11 cellular contexts compared by ENCODE assay signal in the genomic region with DNA sequence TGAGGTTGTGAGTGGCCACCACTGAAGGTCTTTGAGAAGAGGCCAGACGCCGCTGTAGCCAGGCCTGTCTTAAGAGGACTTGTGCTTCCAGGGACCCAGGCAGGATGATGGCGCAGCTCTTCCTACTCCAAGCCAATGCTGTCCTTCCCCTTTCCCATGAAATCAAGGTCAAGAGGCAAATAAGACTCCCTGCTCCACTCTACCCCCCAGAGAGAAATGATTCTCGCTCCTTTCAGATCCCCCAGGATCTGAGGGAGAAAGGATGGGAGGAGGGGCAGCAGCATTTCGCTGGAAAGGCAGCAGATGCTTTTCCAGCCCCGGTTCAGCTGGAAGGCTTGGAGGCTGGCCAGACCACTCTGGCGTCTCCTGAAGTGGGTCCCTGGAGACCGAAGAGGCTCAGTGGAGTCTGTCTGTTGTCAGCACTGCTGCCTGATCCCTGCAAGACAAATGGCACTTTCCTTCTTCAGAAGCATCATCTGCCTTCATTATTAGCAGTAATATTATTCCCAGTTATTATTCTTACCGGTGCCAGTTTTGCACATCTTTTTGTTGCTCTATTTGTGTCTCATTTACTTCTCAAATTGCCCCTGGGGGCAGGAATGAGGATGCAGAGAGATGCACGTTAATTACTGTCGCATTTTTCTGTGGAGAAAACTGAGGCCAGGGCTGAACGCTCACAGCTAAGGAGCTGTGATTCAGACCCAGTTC. TPM values are rescaled to one million over a fixed set of nuclear protein-coding genes. Genes with fewer than 3 reads are reported as not detected.
DNase-seq lines count a peak whose midpoint lies in the region; TF ChIP-seq lines count a peak whose summit lies in the region.
"Had no signal": no experiment of that assay in that cellular context is flagged by ENCODE, and none has a peak within 500 bp of the region (broad histone marks: within the 10 kb centered on the region; RNA-seq: fewer than 3 reads in every experiment).

No MANE protein-coding gene starts in this region.

- no peak overlapping the region for H3K4me3 Mint-ChIP-seq in activated CD4-positive, alpha-beta memory T cell treated with anti-CD3 and anti-CD28 coated beads for 36 hours
- H3K4me3 Mint-ChIP-seq: B cell; naive thymus-derived CD4-positive, alpha-beta T cell had no signal

- no peaks in the 10 kb centered on the region for H3K36me3 ChIP-seq in A673 (ENCODE audit: insufficient read depth, low read length, poor library complexity, severe bottlenecking)
- peaks cover 26% of the 10 kb centered on the region for H3K36me3 ChIP-seq in WERI-Rb-1

- BruUV-seq in A673 (replicated peaks; lab: Mats Ljungman, UMichigan), result no TSS peak

- H3K4me3 ChIP-seq in A673 (ENCODE audit: low read depth, low read length, poor library complexity, severe bottlenecking), result no peak overlapping the region
- H3K4me3 ChIP-seq in WERI-Rb-1 (ENCODE audit: low read depth, low read length), result no peak overlapping the region
- H3K4me3 ChIP-seq: upper lobe of right lung had no signal

- H3K27me3 ChIP-seq in A673 (replicated peaks; ENCODE audit: insufficient read depth, low read depth, low read length, poor library complexity), result no peaks in the 10 kb centered on the region
- H3K27me3 ChIP-seq in WERI-Rb-1 (ENCODE audit: insufficient read depth, low read depth, severe bottlenecking), result no peaks in the 10 kb centered on the region
- H3K27me3 ChIP-seq: upper lobe of right lung had no signal

- CTCF ChIA-PET in A673 (lab: Charles Lee), result interaction anchor here (1.3 kb wide), 1 partner anchor 8 kb away, joined by 3 read pairs; no protein-coding TSS in a partner anchor
- CTCF ChIA-PET in activated CD4-positive, alpha-beta memory T cell treated with anti-CD3 and anti-CD28 coated beads for 36 hours (lab: Charles Lee), result no interaction called here

- H3K4me1 ChIP-seq in A673 (ENCODE audit: insufficient read depth, low read length, poor library complexity, severe bottlenecking), result peaks cover 18% of the 10 kb centered on the region
- H3K4me1 ChIP-seq: upper lobe of right lung had no signal

- H3K27me3 Mint-ChIP-seq in activated CD4-positive, alpha-beta memory T cell treated with anti-CD3 and anti-CD28 coated beads for 36 hours, result no peaks in the 10 kb centered on the region
- H3K27me3 Mint-ChIP-seq: naive thymus-derived CD4-positive, alpha-beta T cell had no signal

- POLR2A ChIA-PET in A673 (lab: Charles Lee; ENCODE audit: low non-redundant PET), result interaction anchor here (0.8 kb wide), 1 partner anchor 14 kb away, joined by 3 read pairs; no protein-coding TSS in a partner anchor
- POLR2A ChIA-PET in activated CD4-positive, alpha-beta memory T cell treated with anti-CD3 and anti-CD28 coated beads for 36 hours (lab: Charles Lee), result no interaction called here

- H3K27ac ChIP-seq in A673 (ENCODE audit: low read depth, low read length, poor library complexity, severe bottlenecking) (no peak overlapping the region), WERI-Rb-1 (peak overlapping the region; percentile 90)
- H3K27ac ChIP-seq: upper lobe of right lung had no signal

- H3K27ac Mint-ChIP-seq in activated CD4-positive, alpha-beta memory T cell treated with anti-CD3 and anti-CD28 coated beads for 36 hours, result no peak overlapping the region
- H3K27ac Mint-ChIP-seq: B cell; naive thymus-derived CD4-positive, alpha-beta T cell had no signal

- no peaks in the 10 kb centered on the region for H3K36me3 Mint-ChIP-seq in activated CD4-positive, alpha-beta memory T cell treated with anti-CD3 and anti-CD28 coated beads for 36 hours

- intact Hi-C loops in A673 (cut with micrococcal nuclease; ENCODE audit: unreplicated experiment), result no loop called here
- intact Hi-C loops in activated CD4-positive, alpha-beta memory T cell treated with anti-CD3 and anti-CD28 coated beads for 36 hours (cut with micrococcal nuclease), result no loop called here

- no peaks in the 10 kb centered on the region for H3K4me1 Mint-ChIP-seq in activated CD4-positive, alpha-beta memory T cell treated with anti-CD3 and anti-CD28 coated beads for 36 hours (ENCODE audit: low read depth)
- H3K4me1 Mint-ChIP-seq: B cell; naive thymus-derived CD4-positive, alpha-beta T cell had no signal

- no peaks in the 10 kb centered on the region for H3K9me3 ChIP-seq in A673 (ENCODE audit: low read depth, low read length, poor library complexity, severe bottlenecking)
- no peaks in the 10 kb centered on the region for H3K9me3 ChIP-seq in WERI-Rb-1 (ENCODE audit: severe bottlenecking)
- H3K9me3 ChIP-seq: upper lobe of right lung had no signal

- DNase-seq in A673 (ENCODE audit: low spot score) (peak; percentile 89), NCI-H1417 (lab: John Stamatoyannopoulos, UW) (peak; percentile 87 to 99 (median 97)), WERI-Rb-1 (peak; percentile 64), medulla oblongata (ENCODE audit: extremely low spot score) (peak; percentile 75), cerebellar cortex (ENCODE audit: low spot score) (no peak)
- DNase-seq in central memory CD4-positive, alpha-beta T cell, result no peak
- DNase-seq in effector CD4-positive, alpha-beta T cell, result no peak
- DNase-seq in activated CD4-positive, alpha-beta memory T cell treated with anti-CD3 and anti-CD28 coated beads for 36 hours, result no peak
- DNase-seq: naive thymus-derived CD4-positive, alpha-beta T cell; upper lobe of right lung had no signal

- TF ChIP-seq CTCF in A673 (conservative IDR thresholded peaks at IDR 0.05; ENCODE audit: low read depth, low read length), result no peak
- TF ChIP-seq CTCF in WERI-Rb-1 (IDR thresholded peaks at IDR 0.05; ENCODE audit: low read depth, low read length), result no peak

- no peaks in the 10 kb centered on the region for H3K9me3 Mint-ChIP-seq in activated CD4-positive, alpha-beta memory T cell treated with anti-CD3 and anti-CD28 coated beads for 36 hours
- H3K9me3 Mint-ChIP-seq: naive thymus-derived CD4-positive, alpha-beta T cell had no signal

RNA-seq across cellular contexts. Expression of a gene that starts 51.4 kb away (rescaled TPM):
- total RNA-seq in A673 (2021), result 8.3 and 13.0 TPM in 2 replicates
- total RNA-seq in activated CD4-positive, alpha-beta memory T cell treated with anti-CD3 and anti-CD28 coated beads for 36 hours, result 1 to 10 TPM; 3.2 to 4.6 TPM

Comparison
In these comparisons a context has a peak if more than half of its experiments do, and no peak if none do; other contexts are left out.
1. DNase-seq: peak in A673 (single experiment), NCI-H1417 (3 of 3), WERI-Rb-1 (single experiment) and medulla oblongata (single experiment); none in central memory CD4-positive, alpha-beta T cell (single experiment), effector CD4-positive, alpha-beta T cell (single experiment), cerebellar cortex (single experiment) and activated CD4-positive, alpha-beta memory T cell treated with anti-CD3 and anti-CD28 coated beads for 36 hours (single experiment).